Comparison of ENCODE assay signal across 9 cellular contexts in the genomic region with DNA sequence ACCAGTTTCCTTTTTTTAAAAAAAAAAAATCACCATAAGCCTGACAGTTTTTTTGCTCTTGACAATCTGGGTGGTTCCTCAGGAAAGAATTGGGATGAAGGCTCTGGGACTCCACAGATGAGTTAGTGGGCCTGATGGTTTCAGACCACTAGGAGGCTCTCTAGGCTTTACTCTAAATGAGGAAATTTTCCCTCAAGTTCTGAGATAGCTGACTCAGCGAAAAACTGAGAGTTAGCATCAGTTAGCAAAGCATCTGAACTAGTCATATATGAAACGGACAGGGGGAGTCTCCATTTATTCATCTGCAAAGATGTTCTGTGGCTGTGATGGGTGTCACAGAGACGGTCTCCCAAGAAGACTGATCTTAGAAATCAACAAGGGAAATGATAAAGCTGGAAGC.
A peak's percentile ranks its signal among the peaks of the same experiment; 100 is the strongest.
DNase-seq lines count a peak whose midpoint lies in the region; ATAC-seq and TF ChIP-seq lines count a peak whose summit lies in the region.
"Had no signal": no experiment of that assay in that cellular context is flagged by ENCODE, and none has a peak within 500 bp of the region (broad histone marks: within the 10 kb centered on the region; RNA-seq: fewer than 3 reads in every experiment).

No MANE protein-coding gene starts in this region.

- H3K4me3 ChIP-seq in HAP-1 (no peak overlapping the region), hepatocyte (no peak overlapping the region)
- H3K4me3 ChIP-seq: thyroid gland had no signal

- ATAC-seq in GM19351 (IDR thresholded peaks at IDR 0.05; ENCODE audit: unreplicated experiment) = no peak

- H3K36me3 ChIP-seq in HAP-1 (replicated peaks) (no peaks in the 10 kb centered on the region), hepatocyte (replicated peaks; ENCODE audit: insufficient read depth, low read depth) (no peaks in the 10 kb centered on the region)
- H3K36me3 ChIP-seq: thyroid gland had no signal

- H3K27ac Mint-ChIP-seq in CD14-positive monocyte = no peak overlapping the region
- peak overlapping the region; percentile 58 for H3K27ac Mint-ChIP-seq in T-helper 2 cell treated with Interferon-gamma antibody and Interleukin-4, amounts not matched to agents 5 μg/mL and 100 μg/mL, for 36 hours

- H3K4me2 ChIP-seq in hepatocyte = no peak overlapping the region

- no peaks in the 10 kb centered on the region for H3K9me3 Mint-ChIP-seq in CD14-positive monocyte
- H3K9me3 Mint-ChIP-seq in T-helper 2 cell treated with Interferon-gamma antibody and Interleukin-4, amounts not matched to agents 5 μg/mL and 100 μg/mL, for 36 hours = no peaks in the 10 kb centered on the region

- H3K9me3 ChIP-seq in HAP-1 = no peaks in the 10 kb centered on the region
- no peaks in the 10 kb centered on the region for H3K9me3 ChIP-seq in hepatocyte (ENCODE audit: low read depth)
- H3K9me3 ChIP-seq: thyroid gland had no signal

- no peak overlapping the region for H3K27ac ChIP-seq in hepatocyte
- no peak overlapping the region for H3K27ac ChIP-seq in substantia nigra (ENCODE audit: low read depth, low read length, poor library complexity, severe bottlenecking)
- H3K27ac ChIP-seq: thyroid gland had no signal

- DNase-seq in CD14-positive monocyte (ENCODE audit: low spot score) (no peak), HAP-1 (ENCODE audit: low spot score in 2 of 2) (peak; percentile 24 to 26), hepatocyte (ENCODE audit: low spot score) (peak; percentile 77), substantia nigra (lab: John Stamatoyannopoulos, UW) (no peak), T-helper 9 cell (no peak), HK-2 (ENCODE audit: unreplicated experiment) (no peak)
- no peak for DNase-seq in T-helper 2 cell treated with Interferon-gamma antibody and Interleukin-4, amounts not matched to agents 5 μg/mL and 100 μg/mL, for 36 hours (ENCODE audit: low spot score)

- H3K27me3 ChIP-seq in HAP-1 (ENCODE audit: low read depth) (peaks cover 3% of the 10 kb centered on the region; the same call in 1 of the 2 replicates), hepatocyte (peaks cover 11% of the 10 kb centered on the region)
- H3K27me3 ChIP-seq: thyroid gland had no signal

- no peak overlapping the region for H3K4me3 Mint-ChIP-seq in CD14-positive monocyte
- peak overlapping the region; percentile 29 for H3K4me3 Mint-ChIP-seq in T-helper 2 cell treated with Interferon-gamma antibody and Interleukin-4, amounts not matched to agents 5 μg/mL and 100 μg/mL, for 36 hours

- WGBS in hepatocyte (ENCODE audit: low lambda C conversion rate, missing lambda C conversion rate) = 19% methylated on average over 3 of the region's 3 CpGs

- intact Hi-C loops in CD14-positive monocyte (cut with micrococcal nuclease) = no loop called here

- no peaks in the 10 kb centered on the region for H3K36me3 Mint-ChIP-seq in CD14-positive monocyte
- H3K36me3 Mint-ChIP-seq in T-helper 2 cell treated with Interferon-gamma antibody and Interleukin-4, amounts not matched to agents 5 μg/mL and 100 μg/mL, for 36 hours (ENCODE audit: low read depth) = no peaks in the 10 kb centered on the region

- no peaks in the 10 kb centered on the region for H3K79me2 ChIP-seq in hepatocyte

- peaks cover 1 to 4% (median 2%) of the 10 kb centered on the region in 3 donors for H3K27me3 Mint-ChIP-seq in CD14-positive monocyte (ENCODE audit: low read depth in 3 of 3)
- peaks cover 3% of the 10 kb centered on the region for H3K27me3 Mint-ChIP-seq in T-helper 2 cell treated with Interferon-gamma antibody and Interleukin-4, amounts not matched to agents 5 μg/mL and 100 μg/mL, for 36 hours (ENCODE audit: low read depth)

- H3K4me1 ChIP-seq in HAP-1 = no peaks in the 10 kb centered on the region
- H3K4me1 ChIP-seq in hepatocyte (ENCODE audit: insufficient read depth) = no peaks in the 10 kb centered on the region
- H3K4me1 ChIP-seq: thyroid gland had no signal

- no peaks in the 10 kb centered on the region for H3K4me1 Mint-ChIP-seq in CD14-positive monocyte
- H3K4me1 Mint-ChIP-seq in T-helper 2 cell treated with Interferon-gamma antibody and Interleukin-4, amounts not matched to agents 5 μg/mL and 100 μg/mL, for 36 hours (ENCODE audit: low read depth) = peaks cover 18% of the 10 kb centered on the region

- in situ Hi-C loops in HAP-1 (cut with MboI; ENCODE audit: low sequenced_read_pairs) = no loop called here

- H2AFZ ChIP-seq in hepatocyte = no peak overlapping the region

- H4K20me1 ChIP-seq in hepatocyte (ENCODE audit: insufficient read depth, poor library complexity, severe bottlenecking) = no peaks in the 10 kb centered on the region

- peak; percentile 66 for TF ChIP-seq CTCF in CD14-positive monocyte (IDR thresholded peaks at IDR 0.05)
- peak; percentile 58 for TF ChIP-seq CTCF in hepatocyte (IDR thresholded peaks at IDR 0.05; ENCODE audit: poor library complexity)

- H3K9me2 ChIP-seq in hepatocyte (replicated peaks; ENCODE audit: insufficient read depth) = no peaks in the 10 kb centered on the region

Comparison
In these comparisons a context has a peak if more than half of its experiments do, and no peak if none do; other contexts are left out.
1. DNase-seq: peak in HAP-1 (2 of 2) and hepatocyte (single experiment); none in CD14-positive monocyte (single experiment), T-helper 2 cell treated with Interferon-gamma antibody and Interleukin-4, amounts not matched to agents 5 μg/mL and 100 μg/mL, for 36 hours (single experiment), substantia nigra (0 of 49), T-helper 9 cell (single experiment) and HK-2 (single experiment).